Comparison of ENCODE assay signal across 27 cellular contexts in genomic region chr9:36898621-36899020, GRCh38.
"Had no signal": no experiment of that assay in that cellular context is flagged by ENCODE, and none has a peak within 500 bp of the region (broad histone marks: within the 10 kb centered on the region; RNA-seq: fewer than 3 reads in every experiment).

No MANE protein-coding gene starts in this region.

- H3K36me3 Mint-ChIP-seq: activated naive CD4-positive, alpha-beta T cell treated with anti-CD3 and anti-CD28 coated beads, Interleukin-2, amount 50 U/mL, for 24 hours had no signal

- ATAC-seq: activated CD4-positive, CD25-positive, alpha-beta regulatory T cell treated with anti-CD3 and anti-CD28 coated beads, Interleukin-2, amount 50 U/mL, for 24 hours; activated naive CD8-positive, alpha-beta T cell treated with anti-CD3 and anti-CD28 coated beads, Interleukin-2, amount 50 U/mL, for 24 hours; foreskin keratinocyte; heart right ventricle; left lung; lower lobe of right lung had no signal

- H3K36me3 ChIP-seq: esophagus muscularis mucosa, heart right ventricle, left lung, lower lobe of right lung, right atrium auricular region, tibial nerve had no signal

- H3K4me3 ChIP-seq: esophagus muscularis mucosa, heart right ventricle, left lung, lower lobe of right lung, right atrium auricular region, smooth muscle cell, tibial nerve had no signal

- DNase-seq: activated CD4-positive, alpha-beta T cell treated with anti-CD3 and anti-CD28 coated beads for 48 hours; activated CD4-positive, alpha-beta T cell treated with anti-CD3 and anti-CD28 coated beads, Interleukin-2, amount 50 U/mL, for 48 hours; activated CD8-positive, alpha-beta memory T cell treated with anti-CD3 and anti-CD28 coated beads for 24 hours; activated CD8-positive, alpha-beta memory T cell treated with anti-CD3 and anti-CD28 coated beads, Interleukin-2, amount 50 U/mL, for 4 hours; activated gamma-delta T cell; activated naive CD8-positive, alpha-beta T cell treated with anti-CD3 and anti-CD28 coated beads, Interleukin-2, amount 50 U/mL, for 24 hours; activated T-cell treated with anti-CD3 and anti-CD28 coated beads, Interleukin-2, amount 50 U/mL, for 24 hours; amygdala; caudate nucleus; foreskin keratinocyte; heart right ventricle; left lung; lower lobe of right lung; occipital lobe; stimulated activated CD4-positive, alpha-beta T cell treated with anti-CD3 and anti-CD28 coated beads, Interleukin-1b, Interleukin-23, amount 100 ng/mL, for 48 hours; stimulated activated CD4-positive, alpha-beta T cell treated with anti-CD3 and anti-CD28 coated beads, Interleukin-4, amount 100 ng/mL, for 4 hours; stimulated activated CD8-positive, alpha-beta memory T cell treated with anti-CD3 and anti-CD28 coated beads, Interleukin-4, amount 100 ng/mL, for 48 hours; stimulated activated naive CD4-positive, alpha-beta T cell treated with Interleukin-2 at 50 U/mL for 16 hours; T-helper 1 cell had no signal

- H3K27ac Mint-ChIP-seq: activated naive CD4-positive, alpha-beta T cell treated with anti-CD3 and anti-CD28 coated beads, Interleukin-2, amount 50 U/mL, for 24 hours; activated naive CD8-positive, alpha-beta T cell treated with anti-CD3 and anti-CD28 coated beads, Interleukin-2, amount 50 U/mL, for 24 hours; activated T-cell treated with anti-CD3 and anti-CD28 coated beads, Interleukin-2, amount 50 U/mL, for 24 hours had no signal

- H3K4me1 Mint-ChIP-seq: activated naive CD4-positive, alpha-beta T cell treated with anti-CD3 and anti-CD28 coated beads, Interleukin-2, amount 50 U/mL, for 24 hours; neural crest cell had no signal

- H3K4me1 ChIP-seq: esophagus muscularis mucosa, foreskin keratinocyte, heart right ventricle, left lung, lower lobe of right lung, parathyroid adenoma, right atrium auricular region, tibial nerve had no signal

- H3K9me3 ChIP-seq: esophagus muscularis mucosa, heart right ventricle, left lung, lower lobe of right lung, right atrium auricular region, tibial nerve had no signal

- H3K27me3 ChIP-seq: right atrium auricular region, tibial nerve had no signal

- H3K27ac ChIP-seq: esophagus muscularis mucosa, foreskin keratinocyte, heart right ventricle, left lung, lower lobe of right lung, parathyroid adenoma, right atrium auricular region, tibial nerve had no signal

- H3K4me3 Mint-ChIP-seq: activated naive CD4-positive, alpha-beta T cell treated with anti-CD3 and anti-CD28 coated beads, Interleukin-2, amount 50 U/mL, for 24 hours; activated naive CD8-positive, alpha-beta T cell treated with anti-CD3 and anti-CD28 coated beads, Interleukin-2, amount 50 U/mL, for 24 hours; activated T-cell treated with anti-CD3 and anti-CD28 coated beads, Interleukin-2, amount 50 U/mL, for 24 hours; neural crest cell had no signal

- H3K9me3 Mint-ChIP-seq: activated naive CD4-positive, alpha-beta T cell treated with anti-CD3 and anti-CD28 coated beads, Interleukin-2, amount 50 U/mL, for 24 hours; activated naive CD8-positive, alpha-beta T cell treated with anti-CD3 and anti-CD28 coated beads, Interleukin-2, amount 50 U/mL, for 24 hours; activated T-cell treated with anti-CD3 and anti-CD28 coated beads, Interleukin-2, amount 50 U/mL, for 24 hours; neural crest cell had no signal
